Comparison of ENCODE assay signal across 7 cellular contexts in the genomic region with DNA sequence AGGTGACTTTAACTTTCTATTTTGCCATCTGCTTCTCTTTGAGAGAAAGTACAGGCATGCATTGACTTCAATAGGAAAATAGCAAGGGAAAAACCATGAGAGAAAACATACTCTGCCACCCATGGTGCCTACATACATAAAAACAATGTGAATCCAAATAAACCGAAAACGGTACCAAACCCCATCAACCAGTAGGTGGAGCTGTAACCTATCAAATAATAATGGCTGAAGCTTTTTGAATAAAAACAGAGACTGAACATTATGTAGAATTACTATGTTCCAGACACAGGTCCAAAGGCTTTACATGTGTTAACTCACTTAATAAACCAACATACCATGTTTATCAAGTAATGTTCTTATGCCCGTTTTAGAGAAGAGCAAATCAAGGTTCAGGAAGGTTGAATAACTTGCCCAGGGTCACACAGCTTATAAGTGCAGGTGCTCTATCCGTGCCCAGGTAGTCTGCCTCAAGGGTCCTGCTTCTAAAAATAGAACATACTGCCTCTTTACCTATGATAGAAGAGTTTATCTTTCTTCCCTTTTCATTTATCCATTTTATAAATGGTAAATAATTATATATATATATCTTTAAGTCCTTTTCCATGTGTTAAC.
A peak's percentile ranks its signal among the peaks of the same experiment; 100 is the strongest.
DNase-seq lines count a peak whose midpoint lies in the region; FAIRE-seq and TF ChIP-seq lines count a peak whose summit lies in the region.

No MANE protein-coding gene starts in this region.

- H3F3A ChIP-seq in GM23248 (ENCODE audit: insufficient read depth) = no peaks in the 10 kb centered on the region

- no peaks in the 10 kb centered on the region for H3K4me1 ChIP-seq in GM23248 (ENCODE audit: insufficient read depth)
- H3K4me1 ChIP-seq in sigmoid colon = peaks cover 0 to 6% (median 0%) of the 10 kb centered on the region in 4 donors

- H3K36me3 ChIP-seq in GM06990 (ENCODE audit: control insufficient read depth, insufficient read depth, low read length) (no peaks in the 10 kb centered on the region), GM23248 (ENCODE audit: low read depth) (no peaks in the 10 kb centered on the region), sigmoid colon (no peaks in the 10 kb centered on the region)

- in situ Hi-C loops in GM23248 (cut with MboI) = loop anchor here (25.0 kb wide), 1 partner anchor 984 kb away; no protein-coding TSS in a partner anchor

- DNase-seq in GM06990 (ENCODE audit: extremely low read depth, insufficient read length) = no peak
- peak; percentile 58 for DNase-seq in GM23248
- peak; percentile 55 for DNase-seq in NCI-H1105 (lab: John Stamatoyannopoulos, UW)
- peak; percentile 30 for DNase-seq in germinal center (ENCODE audit: low spot score)
- no peak for DNase-seq in sigmoid colon
- DNase-seq in activated naive CD4-positive, alpha-beta T cell treated with anti-CD3 and anti-CD28 coated beads, Interleukin-2, amount 50 U/mL, for 16 hours = no peak

- H4K20me1 ChIP-seq in GM23248 (ENCODE audit: insufficient read depth) = no peaks in the 10 kb centered on the region

- 13 to 14% methylated on average over 4 of the region's 4 CpGs for WGBS in GM23248 (ENCODE audit: low coverage in 1 of 2, low lambda C conversion rate in 2 of 2, missing lambda C conversion rate in 2 of 2), 2 experiments
- 27 to 40% methylated on average over 4 of the region's 4 CpGs for WGBS in sigmoid colon, 2 donors

- intact Hi-C loops in sigmoid colon (cut with DNase I) = no loop called here

- FAIRE-seq in TTC549 (lab: Jason Lieb, UNC) = peak; percentile 17

- no peak overlapping the region for H3K4me2 ChIP-seq in GM23248 (ENCODE audit: unreplicated experiment)

- no peak overlapping the region for H3K9ac ChIP-seq in GM23248

- H3K79me2 ChIP-seq in GM23248 (ENCODE audit: insufficient read depth) = no peaks in the 10 kb centered on the region

- no peak for TF ChIP-seq POLR2A in sigmoid colon (IDR thresholded peaks at IDR 0.05)

- H3K9me2 ChIP-seq in GM23248 (ENCODE audit: insufficient read depth) = no peaks in the 10 kb centered on the region

- H3K27me3 ChIP-seq in GM06990 (replicated peaks; ENCODE audit: control insufficient read depth, insufficient read depth, low read length) (no peaks in the 10 kb centered on the region), GM23248 (replicated peaks; ENCODE audit: insufficient read depth) (peaks cover 30% of the 10 kb centered on the region), sigmoid colon (no peaks in the 10 kb centered on the region)

- H3K27ac ChIP-seq in GM23248 (no peak overlapping the region), sigmoid colon (no peak overlapping the region)

- TF ChIP-seq EP300 in sigmoid colon (IDR thresholded peaks at IDR 0.05) = no peak

- TF ChIP-seq CTCF in GM06990 (IDR thresholded peaks at IDR 0.05; ENCODE audit: insufficient read depth, low read length, poor library complexity, severe bottlenecking) (peak; percentile 64), sigmoid colon (IDR thresholded peaks at IDR 0.05) (peak; percentile 20 to 73 (median 57))

- no peak overlapping the region for H2AFZ ChIP-seq in GM23248

- H3K4me3 ChIP-seq in GM06990 (replicated peaks; ENCODE audit: low read depth, low read length) (no peak overlapping the region), GM23248 (no peak overlapping the region), sigmoid colon (no peak overlapping the region)

- H3K9me3 ChIP-seq in GM23248 (ENCODE audit: low read depth) = no peaks in the 10 kb centered on the region
- H3K9me3 ChIP-seq in sigmoid colon = no peaks in the 10 kb centered on the region

Comparison
In these comparisons a context has a peak if more than half of its experiments do, and no peak if none do; other contexts are left out.
1. DNase-seq: peak in GM23248 (single experiment), NCI-H1105 (single experiment) and germinal center (single experiment); none in GM06990 (single experiment), sigmoid colon (single experiment) and activated naive CD4-positive, alpha-beta T cell treated with anti-CD3 and anti-CD28 coated beads, Interleukin-2, amount 50 U/mL, for 16 hours (single experiment).